ENCODE assay signal across 18 cellular contexts in the genomic region with DNA sequence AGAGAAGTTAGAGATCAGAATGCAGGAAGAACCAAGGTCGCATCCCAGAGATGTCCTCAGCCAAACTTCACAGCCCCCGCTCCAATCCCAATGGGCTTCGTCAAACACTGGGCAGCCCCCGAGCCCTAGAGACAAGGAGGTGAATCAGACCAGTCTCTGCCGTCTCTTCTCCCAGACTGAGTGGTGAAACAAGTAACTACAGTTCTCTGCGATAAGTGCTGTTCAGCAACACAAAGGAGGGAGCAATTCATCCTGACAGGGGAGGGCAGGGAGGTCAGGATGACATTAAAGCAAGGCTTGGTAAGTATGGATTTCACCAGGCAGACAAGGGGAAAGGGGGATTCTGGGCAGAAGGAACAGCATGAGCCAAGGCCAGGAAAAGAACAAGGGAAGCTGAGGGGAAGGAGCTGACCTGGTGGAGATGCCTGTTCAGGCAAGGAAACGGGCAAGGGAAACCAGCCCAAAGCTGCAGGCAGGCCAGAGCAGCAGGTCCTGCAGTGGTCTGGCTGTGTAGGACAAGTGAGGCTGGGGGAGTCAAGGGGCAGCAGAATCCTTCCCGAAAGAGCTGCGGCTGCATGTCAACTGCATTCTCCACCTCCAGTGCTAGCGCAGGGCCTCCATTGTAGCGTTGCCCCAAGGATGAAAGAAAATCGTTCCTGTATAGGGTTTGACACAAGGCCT. TPM values are rescaled to one million over a fixed set of nuclear protein-coding genes. Genes with fewer than 3 reads are reported as not detected.
DNase-seq lines count a peak whose midpoint lies in the region; ATAC-seq, FAIRE-seq and TF ChIP-seq lines count a peak whose summit lies in the region.
"Had no signal": no experiment of that assay in that cellular context is flagged by ENCODE, and none has a peak within 500 bp of the region (broad histone marks: within the 10 kb centered on the region; RNA-seq: fewer than 3 reads in every experiment).

No MANE protein-coding gene starts in this region.

- no peak overlapping the region for H2AFZ ChIP-seq in astrocyte (ENCODE audit: low read depth, low read length)

- peaks cover 4% of the 10 kb centered on the region for H3K36me3 Mint-ChIP-seq in astrocyte (ENCODE audit: low read depth, unreplicated experiment)
- H3K36me3 Mint-ChIP-seq in activated CD8-positive, alpha-beta T cell treated with anti-CD3 and anti-CD28 coated beads for 36 hours (ENCODE audit: low read depth): no peaks in the 10 kb centered on the region
- H3K36me3 Mint-ChIP-seq: IgD-negative memory B cell had no signal

- no peak for ATAC-seq in activated CD8-positive, alpha-beta T cell treated with anti-CD3 and anti-CD28 coated beads for 36 hours

- H3K9me3 ChIP-seq in astrocyte (ENCODE audit: insufficient read depth, low read depth, low read length) (no peaks in the 10 kb centered on the region), testis (no peaks in the 10 kb centered on the region)
- H3K9me3 ChIP-seq: BLaER1 treated with 17β-estradiol and CSF1 and Interleukin-3, amounts not matched to agents 10 nM and 100 nM had no signal

- peak overlapping the region; percentile 66 for H3K27ac Mint-ChIP-seq in astrocyte (ENCODE audit: unreplicated experiment)
- no peak overlapping the region for H3K27ac Mint-ChIP-seq in activated CD8-positive, alpha-beta T cell treated with anti-CD3 and anti-CD28 coated beads for 36 hours
- H3K27ac Mint-ChIP-seq: IgD-negative memory B cell had no signal

- CTCF ChIA-PET in activated CD8-positive, alpha-beta T cell treated with anti-CD3 and anti-CD28 coated beads for 36 hours (lab: Charles Lee): no interaction called here

- H3K79me2 ChIP-seq in astrocyte (ENCODE audit: insufficient read depth, low read length): no peaks in the 10 kb centered on the region

- no peak for FAIRE-seq in astrocyte (lab: Jason Lieb, UNC)

- H4K20me1 ChIP-seq in astrocyte (ENCODE audit: insufficient read depth, low read length): no peaks in the 10 kb centered on the region
- H4K20me1 ChIP-seq: BLaER1 treated with 17β-estradiol and CSF1 and Interleukin-3, amounts not matched to agents 10 nM and 100 nM had no signal

- TF ChIP-seq POLR2A in testis (IDR thresholded peaks at IDR 0.05): no peak

- intact Hi-C loops in testis (cut with DNase I; ENCODE audit: low total_unique reads) (no loop called here), posterior vena cava (cut with DNase I) (no loop called here)
- intact Hi-C loops in activated CD8-positive, alpha-beta T cell treated with anti-CD3 and anti-CD28 coated beads for 36 hours (cut with micrococcal nuclease): no loop called here

- H3K36me3 ChIP-seq in astrocyte (ENCODE audit: insufficient read depth, low read length) (no peaks in the 10 kb centered on the region), testis (ENCODE audit: low read depth, missing control alignments) (no peaks in the 10 kb centered on the region)
- H3K36me3 ChIP-seq: BLaER1 treated with 17β-estradiol and CSF1 and Interleukin-3, amounts not matched to agents 10 nM and 100 nM had no signal

- H3K27me3 ChIP-seq in astrocyte (ENCODE audit: insufficient read depth, low read length) (peaks cover 13% of the 10 kb centered on the region), testis (no peaks in the 10 kb centered on the region)
- H3K27me3 ChIP-seq: BLaER1 treated with 17β-estradiol and CSF1 and Interleukin-3, amounts not matched to agents 10 nM and 100 nM had no signal

- peaks cover 45% of the 10 kb centered on the region for H3K27me3 Mint-ChIP-seq in astrocyte (ENCODE audit: low read depth, unreplicated experiment)
- peaks cover 2% of the 10 kb centered on the region for H3K27me3 Mint-ChIP-seq in activated CD8-positive, alpha-beta T cell treated with anti-CD3 and anti-CD28 coated beads for 36 hours

- POLR2A ChIA-PET in activated CD8-positive, alpha-beta T cell treated with anti-CD3 and anti-CD28 coated beads for 36 hours (lab: Charles Lee): no interaction called here

- no peak for TF ChIP-seq CTCF in astrocyte (IDR thresholded peaks at IDR 0.05; ENCODE audit: insufficient read depth, low read depth, low read length)
- no peak for TF ChIP-seq CTCF in testis (IDR thresholded peaks at IDR 0.05)
- no peak for TF ChIP-seq CTCF in activated CD8-positive, alpha-beta T cell treated with anti-CD3 and anti-CD28 coated beads for 36 hours (IDR thresholded peaks at IDR 0.05)

- peak; percentile 19 for DNase-seq in NCI-H510A (lab: John Stamatoyannopoulos, UW)
- no peak for DNase-seq in NCI-H510A treated with DMSO at 0.1 percent for 48 hours (lab: John Stamatoyannopoulos, UW)
- no peak for DNase-seq in astrocyte (ENCODE audit: low read depth)
- peak; percentile 49 for DNase-seq in left kidney (ENCODE audit: low read depth, low spot score)
- peak; percentile 32 for DNase-seq in testis
- no peak for DNase-seq in posterior vena cava (ENCODE audit: low spot score)
- DNase-seq in substantia nigra (lab: John Stamatoyannopoulos, UW): no peak
- DNase-seq in activated CD8-positive, alpha-beta T cell treated with anti-CD3 and anti-CD28 coated beads for 36 hours: no peak
- DNase-seq: 8988T; DMS 273 treated with DMSO at 0.1 percent for 48 hours; HCEC 1CT; NCI-H1417 treated with DMSO at 0.1 percent for 48 hours; NCI-H2029; NCI-H526 treated with DMSO at 0.1 percent for 48 hours; NK-92 treated with Interleukin-12 subunit alpha and Interleukin-12 subunit beta, amount 100 ng/mL, for 24 hours had no signal

- H3K9me3 Mint-ChIP-seq in astrocyte (ENCODE audit: unreplicated experiment): no peaks in the 10 kb centered on the region
- H3K9me3 Mint-ChIP-seq in activated CD8-positive, alpha-beta T cell treated with anti-CD3 and anti-CD28 coated beads for 36 hours: no peaks in the 10 kb centered on the region
- H3K9me3 Mint-ChIP-seq: IgD-negative memory B cell had no signal

- H3K9ac ChIP-seq in astrocyte (ENCODE audit: low read length): no peak overlapping the region
- H3K9ac ChIP-seq: BLaER1 treated with 17β-estradiol and CSF1 and Interleukin-3, amounts not matched to agents 10 nM and 100 nM had no signal

- no peak overlapping the region for H3K4me3 ChIP-seq in astrocyte (ENCODE audit: insufficient read depth, low read depth, low read length)
- no peak overlapping the region for H3K4me3 ChIP-seq in testis
- H3K4me3 ChIP-seq: BLaER1 treated with 17β-estradiol and CSF1 and Interleukin-3, amounts not matched to agents 10 nM and 100 nM had no signal

- H3K4me1 ChIP-seq in astrocyte (ENCODE audit: insufficient read depth, low read length): no peaks in the 10 kb centered on the region
- H3K4me1 ChIP-seq in testis: no peaks in the 10 kb centered on the region

- H3K4me3 Mint-ChIP-seq in astrocyte (ENCODE audit: unreplicated experiment): no peak overlapping the region
- no peak overlapping the region for H3K4me3 Mint-ChIP-seq in activated CD8-positive, alpha-beta T cell treated with anti-CD3 and anti-CD28 coated beads for 36 hours
- H3K4me3 Mint-ChIP-seq: IgD-negative memory B cell had no signal

- H3K27ac ChIP-seq in astrocyte (ENCODE audit: low read depth, low read length) (no peak overlapping the region), testis (no peak overlapping the region), substantia nigra (ENCODE audit: low read depth, low read length, poor library complexity, severe bottlenecking) (no peak overlapping the region)
- H3K27ac ChIP-seq: BLaER1 treated with 17β-estradiol and CSF1 and Interleukin-3, amounts not matched to agents 10 nM and 100 nM; RWPE1 had no signal

- H3K4me2 ChIP-seq in astrocyte (ENCODE audit: low read length): no peak overlapping the region
- H3K4me2 ChIP-seq: BLaER1 treated with 17β-estradiol and CSF1 and Interleukin-3, amounts not matched to agents 10 nM and 100 nM had no signal

- H3K4me1 Mint-ChIP-seq in astrocyte (ENCODE audit: low read depth, unreplicated experiment): peaks cover 8% of the 10 kb centered on the region
- no peaks in the 10 kb centered on the region for H3K4me1 Mint-ChIP-seq in activated CD8-positive, alpha-beta T cell treated with anti-CD3 and anti-CD28 coated beads for 36 hours (ENCODE audit: low read depth)

- 75 to 81% methylated on average over 12 of the region's 12 CpGs for WGBS in testis, 2 donors

RNA-seq across cellular contexts. Expression of a gene that starts 13.6 kb away (rescaled TPM):
- total RNA-seq in astrocyte: 58.3 and 60.5 TPM in 2 replicates
- total RNA-seq in testis: 100 to 1,000 TPM; 104 to 109 TPM
- 140 TPM for polyA plus RNA-seq in testis (ENCODE audit: insufficient read depth, low read depth, low replicate concordance)
- total RNA-seq in posterior vena cava: 10 to 100 TPM; 44.5 to 46.9 TPM
- total RNA-seq in activated CD8-positive, alpha-beta T cell treated with anti-CD3 and anti-CD28 coated beads for 36 hours: 10 to 100 TPM; 42.3 to 43.3 TPM

RNA-seq across cellular contexts. Expression of a gene that starts 36.4 kb away (rescaled TPM):
- total RNA-seq in astrocyte (47.1 and 47.4 TPM in 2 replicates), testis (100 to 1,000 TPM; 126 to 148 TPM), posterior vena cava (10 to 100 TPM; 46.4 to 53.6 TPM)
- 99.3 TPM for polyA plus RNA-seq in testis (ENCODE audit: insufficient read depth, low read depth, low replicate concordance)
- total RNA-seq in activated CD8-positive, alpha-beta T cell treated with anti-CD3 and anti-CD28 coated beads for 36 hours: 10 to 100 TPM; 71.9 to 79.1 TPM

Comparison
In these comparisons a context has a peak if more than half of its experiments do, and no peak if none do; other contexts are left out.
1. DNase-seq: peak in NCI-H510A (single experiment), left kidney (single experiment) and testis (single experiment); none in NCI-H510A treated with DMSO at 0.1 percent for 48 hours (single experiment), astrocyte (single experiment), posterior vena cava (single experiment), substantia nigra (0 of 49) and activated CD8-positive, alpha-beta T cell treated with anti-CD3 and anti-CD28 coated beads for 36 hours (single experiment).